1 cellular context compared by ENCODE assay signal in the genomic region with DNA sequence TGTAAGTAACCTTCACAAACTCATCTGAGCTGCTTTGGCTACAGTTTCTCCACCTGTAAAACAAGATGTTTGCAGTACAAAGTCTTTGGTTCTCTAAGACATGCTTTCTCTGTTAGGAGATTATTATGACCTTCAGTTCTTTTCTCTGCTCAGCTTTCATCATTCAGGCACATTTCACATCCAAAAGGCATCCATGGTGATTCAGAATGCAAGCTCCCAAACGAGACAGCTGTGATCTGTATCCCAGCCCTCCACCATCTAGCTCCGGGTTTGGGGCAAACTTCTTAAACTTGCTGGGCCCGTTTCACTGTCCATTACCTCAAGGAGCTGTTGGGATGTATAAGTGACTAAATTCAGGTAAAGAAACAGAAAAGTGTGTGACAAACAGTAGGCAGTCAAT.
TF ChIP-seq lines count a peak whose summit lies in the region.

No MANE protein-coding gene starts in this region.

TF ChIP-seq in A549, 52 proteins besides CTCF, POLR2A, EP300 and RAD21 (continued from another document):
- TF ChIP-seq, protein P1, sequence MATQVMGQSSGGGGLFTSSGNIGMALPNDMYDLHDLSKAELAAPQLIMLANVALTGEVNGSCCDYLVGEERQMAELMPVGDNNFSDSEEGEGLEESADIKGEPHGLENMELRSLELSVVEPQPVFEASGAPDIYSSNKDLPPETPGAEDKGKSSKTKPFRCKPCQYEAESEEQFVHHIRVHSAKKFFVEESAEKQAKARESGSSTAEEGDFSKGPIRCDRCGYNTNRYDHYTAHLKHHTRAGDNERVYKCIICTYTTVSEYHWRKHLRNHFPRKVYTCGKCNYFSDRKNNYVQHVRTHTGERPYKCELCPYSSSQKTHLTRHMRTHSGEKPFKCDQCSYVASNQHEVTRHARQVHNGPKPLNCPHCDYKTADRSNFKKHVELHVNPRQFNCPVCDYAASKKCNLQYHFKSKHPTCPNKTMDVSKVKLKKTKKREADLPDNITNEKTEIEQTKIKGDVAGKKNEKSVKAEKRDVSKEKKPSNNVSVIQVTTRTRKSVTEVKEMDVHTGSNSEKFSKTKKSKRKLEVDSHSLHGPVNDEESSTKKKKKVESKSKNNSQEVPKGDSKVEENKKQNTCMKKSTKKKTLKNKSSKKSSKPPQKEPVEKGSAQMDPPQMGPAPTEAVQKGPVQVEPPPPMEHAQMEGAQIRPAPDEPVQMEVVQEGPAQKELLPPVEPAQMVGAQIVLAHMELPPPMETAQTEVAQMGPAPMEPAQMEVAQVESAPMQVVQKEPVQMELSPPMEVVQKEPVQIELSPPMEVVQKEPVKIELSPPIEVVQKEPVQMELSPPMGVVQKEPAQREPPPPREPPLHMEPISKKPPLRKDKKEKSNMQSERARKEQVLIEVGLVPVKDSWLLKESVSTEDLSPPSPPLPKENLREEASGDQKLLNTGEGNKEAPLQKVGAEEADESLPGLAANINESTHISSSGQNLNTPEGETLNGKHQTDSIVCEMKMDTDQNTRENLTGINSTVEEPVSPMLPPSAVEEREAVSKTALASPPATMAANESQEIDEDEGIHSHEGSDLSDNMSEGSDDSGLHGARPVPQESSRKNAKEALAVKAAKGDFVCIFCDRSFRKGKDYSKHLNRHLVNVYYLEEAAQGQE (IDR thresholded peaks at IDR 0.05): no peak
- TF ChIP-seq HDAC2 (IDR thresholded peaks at IDR 0.05) (no peak), MYC (IDR thresholded peaks at IDR 0.05; ENCODE audit: borderline replicate concordance, low read length) (no peak), FOSB (CRISPR knock-in tag; IDR thresholded peaks at IDR 0.05) (no peak), FOXS1 (CRISPR knock-in tag; IDR thresholded peaks at IDR 0.05) (no peak)
